10 cellular contexts compared by ENCODE assay signal in the genomic region with DNA sequence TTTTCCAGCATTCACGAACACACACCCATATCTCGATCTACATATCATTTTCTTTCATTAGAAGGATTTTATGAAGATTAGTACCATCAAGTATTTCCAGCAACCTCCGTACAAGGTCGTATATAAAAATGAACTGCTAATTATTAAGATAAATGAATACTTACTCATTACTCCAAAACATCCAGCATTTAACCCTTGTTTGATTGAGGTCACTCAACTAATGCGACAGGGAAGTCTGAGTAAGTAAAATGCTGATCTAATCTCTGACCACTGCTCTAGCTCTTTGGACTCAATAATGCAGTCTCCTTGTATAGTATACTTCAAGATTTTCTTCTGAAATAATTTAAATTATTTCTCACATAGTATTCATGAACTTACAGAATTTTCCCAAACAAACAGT. TPM values are rescaled to one million over a fixed set of nuclear protein-coding genes. Genes with fewer than 3 reads are reported as not detected.
DNase-seq lines count a peak whose midpoint lies in the region; ATAC-seq and TF ChIP-seq lines count a peak whose summit lies in the region.
"Had no signal": no experiment of that assay in that cellular context is flagged by ENCODE, and none has a peak within 500 bp of the region (broad histone marks: within the 10 kb centered on the region; RNA-seq: fewer than 3 reads in every experiment).

No MANE protein-coding gene starts in this region.

- H3K36me3 Mint-ChIP-seq in T-helper 1 cell treated with Interleukin-12 subunit alpha and Interleukin-12 subunit beta and Interleukin-4 antibody, amounts not matched to agents 30 μg/mL and 1 μg/mL, for 36 hours (ENCODE audit: low read depth): peaks cover 28% of the 10 kb centered on the region
- H3K36me3 Mint-ChIP-seq in progenitor cell of endocrine pancreas (ENCODE audit: insufficient read depth): peaks cover 17% of the 10 kb centered on the region

- H3K4me2 ChIP-seq in OCI-LY7 (ENCODE audit: low read length): peak overlapping the region; percentile 94

- POLR2A ChIA-PET in OCI-LY7 (lab: Charles Lee): interaction anchor here (0.7 to 5.2 kb wide), 8 partner anchors 21 to 1370 kb away, joined by 3 to 50 read pairs (median 4); a partner anchor contains a TSS

- H3K9me3 Mint-ChIP-seq in T-helper 1 cell treated with Interleukin-12 subunit alpha and Interleukin-12 subunit beta and Interleukin-4 antibody, amounts not matched to agents 30 μg/mL and 1 μg/mL, for 36 hours: no peaks in the 10 kb centered on the region
- peaks cover 4% of the 10 kb centered on the region for H3K9me3 Mint-ChIP-seq in progenitor cell of endocrine pancreas (ENCODE audit: low read depth)

- DNase-seq in T-helper 1 cell (no peak), OCI-LY7 (ENCODE audit: low spot score) (no peak), dorsolateral prefrontal cortex (no peak), progenitor cell of endocrine pancreas (ENCODE audit: low spot score, unreplicated experiment) (no peak), hypothalamus (lab: John Stamatoyannopoulos, UW) (no peak), dedifferentiated amniotic fluid mesenchymal stem cell (ENCODE audit: extremely low spot score) (no peak)
- DNase-seq: 8988T, NCI-H226 had no signal

- TSS peak; percentile 72 for BruUV-seq in OCI-LY7 (replicated peaks; lab: Mats Ljungman, UMichigan)

- intact Hi-C loops in OCI-LY7 (cut with micrococcal nuclease; ENCODE audit: unreplicated experiment) (loop anchor here (2.0 to 5.0 kb wide), 2 partner anchors 18 to 100 kb away; a partner anchor contains a TSS), dorsolateral prefrontal cortex (cut with DNase I) (loop anchor here (5.0 to 10.0 kb wide), 3 partner anchors 90 to 508 kb away; a partner anchor contains a TSS)

- peak overlapping the region; percentile 99 for H3K4me3 Mint-ChIP-seq in T-helper 1 cell treated with Interleukin-12 subunit alpha and Interleukin-12 subunit beta and Interleukin-4 antibody, amounts not matched to agents 30 μg/mL and 1 μg/mL, for 36 hours
- peak overlapping the region; percentile 85 for H3K4me3 Mint-ChIP-seq in progenitor cell of endocrine pancreas (ENCODE audit: low read depth)

- no peak overlapping the region for H2AFZ ChIP-seq in OCI-LY7 (ENCODE audit: low read length)

- peak overlapping the region; percentile 59 for H3K27ac Mint-ChIP-seq in T-helper 1 cell treated with Interleukin-12 subunit alpha and Interleukin-12 subunit beta and Interleukin-4 antibody, amounts not matched to agents 30 μg/mL and 1 μg/mL, for 36 hours
- no peak overlapping the region for H3K27ac Mint-ChIP-seq in progenitor cell of endocrine pancreas

- H3K27me3 Mint-ChIP-seq in T-helper 1 cell treated with Interleukin-12 subunit alpha and Interleukin-12 subunit beta and Interleukin-4 antibody, amounts not matched to agents 30 μg/mL and 1 μg/mL, for 36 hours (ENCODE audit: low read depth): no peaks in the 10 kb centered on the region
- H3K27me3 Mint-ChIP-seq in progenitor cell of endocrine pancreas: no peaks in the 10 kb centered on the region

- H3K27me3 ChIP-seq in dorsolateral prefrontal cortex: no peaks in the 10 kb centered on the region

- no peaks in the 10 kb centered on the region for H3K9me3 ChIP-seq in OCI-LY7 (ENCODE audit: low read length)

- H3K4me1 ChIP-seq in OCI-LY7 (ENCODE audit: insufficient read depth, low read length, poor library complexity, severe bottlenecking): peaks cover 41% of the 10 kb centered on the region

- H3K27ac ChIP-seq in OCI-LY7 (ENCODE audit: low read depth, low read length, poor library complexity, severe bottlenecking) (peak overlapping the region; percentile 95), dorsolateral prefrontal cortex (no peak overlapping the region)

- 0 out of 2 replicates have a peak, but pooled peaks cover 10% of the 10 kb centered on the region for H4K20me1 ChIP-seq in OCI-LY7 (ENCODE audit: insufficient read depth, low read length)

- H3K79me2 ChIP-seq in OCI-LY7 (ENCODE audit: insufficient read depth, low read depth, low read length): peaks cover 65% of the 10 kb centered on the region

- H3K4me3 ChIP-seq in OCI-LY7 (ENCODE audit: low read depth, low read length, poor library complexity, severe bottlenecking) (peak overlapping the region; percentile 92), dorsolateral prefrontal cortex (peak overlapping the region in 31 of 59 donors; percentile 54 to 96 (median 87))

- H3K4me1 Mint-ChIP-seq in T-helper 1 cell treated with Interleukin-12 subunit alpha and Interleukin-12 subunit beta and Interleukin-4 antibody, amounts not matched to agents 30 μg/mL and 1 μg/mL, for 36 hours (ENCODE audit: low read depth): peaks cover 26% of the 10 kb centered on the region
- H3K4me1 Mint-ChIP-seq in progenitor cell of endocrine pancreas (ENCODE audit: low read depth): peaks cover 12% of the 10 kb centered on the region

- ATAC-seq in HG03520 (IDR thresholded peaks at IDR 0.05; ENCODE audit: unreplicated experiment): no peak

- H3K9me2 ChIP-seq in OCI-LY7 (ENCODE audit: insufficient read depth, low read length): no peaks in the 10 kb centered on the region

- CTCF ChIA-PET in OCI-LY7 (lab: Charles Lee; ENCODE audit: unreplicated experiment): no interaction called here

- TF ChIP-seq CTCF in OCI-LY7 (conservative IDR thresholded peaks at IDR 0.05; ENCODE audit: low read length): no peak
- no peak for TF ChIP-seq CTCF in dorsolateral prefrontal cortex (IDR thresholded peaks at IDR 0.05 in 54 of 56, conservative IDR thresholded peaks at IDR 0.05 in 2 of 56; ENCODE audit: low read depth in 1 of 56, partially characterized antibody in 56 of 56)
- no peak for TF ChIP-seq CTCF in progenitor cell of endocrine pancreas (IDR thresholded peaks at IDR 0.05; ENCODE audit: unreplicated experiment)

- peaks cover 71% of the 10 kb centered on the region for H3K36me3 ChIP-seq in OCI-LY7 (ENCODE audit: insufficient read depth, low read length)

RNA-seq across cellular contexts. Expression of a gene that starts 2.0 kb away (rescaled TPM):
- 126 and 154 TPM in 2 replicates for total RNA-seq in OCI-LY7 (2014; rRNA removed; shearing (Covaris generic))
- total RNA-seq in OCI-LY7 (2022) (169 and 185 TPM in 2 replicates), dorsolateral prefrontal cortex (10 to 100 TPM in 106 of 120 experiments, 1 to 10 TPM in 14; 7.1 to 49.7 (median 14.0) TPM), progenitor cell of endocrine pancreas (19.8 and 21.1 TPM in 2 replicates)

RNA-seq across cellular contexts. Expression of a gene that starts 38.0 kb away (rescaled TPM):
- 40.5 and 51.6 TPM in 2 replicates for total RNA-seq in OCI-LY7 (2014; rRNA removed; shearing (Covaris generic))
- total RNA-seq in OCI-LY7 (2022) (81.6 and 84.5 TPM in 2 replicates), dorsolateral prefrontal cortex (10 to 100 TPM; 47.7 to 85.3 (median 59.8) TPM), progenitor cell of endocrine pancreas (79.5 and 81.3 TPM in 2 replicates)
